19 cellular contexts compared by ENCODE assay signal in the genomic region with DNA sequence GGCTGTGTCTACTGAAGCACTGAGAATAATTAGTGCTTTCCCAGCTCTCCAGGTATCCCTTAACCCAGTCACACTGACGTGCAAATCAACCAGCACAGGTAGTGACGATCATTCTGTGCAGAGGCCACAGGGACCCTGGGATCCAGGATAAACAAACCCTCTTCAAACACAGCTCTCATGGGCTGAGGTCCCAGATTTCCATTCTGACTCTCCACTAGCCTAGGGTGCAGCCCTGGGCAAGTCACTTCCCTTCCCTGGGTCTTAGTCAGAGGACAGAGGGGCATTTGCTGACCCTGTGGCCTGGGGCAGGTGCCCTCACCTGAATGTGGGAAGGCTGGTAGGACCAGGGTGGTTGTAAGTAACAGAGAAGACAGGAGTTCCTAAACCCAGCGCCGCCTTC.
DNase-seq lines count a peak whose midpoint lies in the region; ATAC-seq and TF ChIP-seq lines count a peak whose summit lies in the region.
"Had no signal": no experiment of that assay in that cellular context is flagged by ENCODE, and none has a peak within 500 bp of the region (broad histone marks: within the 10 kb centered on the region; RNA-seq: fewer than 3 reads in every experiment).

No MANE protein-coding gene starts in this region.

- ATAC-seq in HG02885 (IDR thresholded peaks at IDR 0.05; ENCODE audit: poor library complexity, unreplicated experiment): no peak

- H3F3A ChIP-seq in PC-9 (ENCODE audit: insufficient read depth, low read depth): no peaks in the 10 kb centered on the region

- no peak overlapping the region for H3K14ac ChIP-seq in trophoblast cell (ENCODE audit: low read length)

- H2BK12ac ChIP-seq in trophoblast cell (ENCODE audit: low read length): no peak overlapping the region

- H2AFZ ChIP-seq in PC-9: no peak overlapping the region
- no peak overlapping the region for H2AFZ ChIP-seq in trophoblast cell (ENCODE audit: insufficient read depth, low read length, poor library complexity)

- H4K8ac ChIP-seq in trophoblast cell (ENCODE audit: low read depth, low read length): no peak overlapping the region

- TF ChIP-seq POLR2A in esophagus muscularis mucosa (IDR thresholded peaks at IDR 0.05; ENCODE audit: low read depth): no peak

- TF ChIP-seq EP300 in esophagus muscularis mucosa (IDR thresholded peaks at IDR 0.05): no peak

- H2AK5ac ChIP-seq in trophoblast cell (ENCODE audit: low read length): no peak overlapping the region

- H4K91ac ChIP-seq in trophoblast cell (ENCODE audit: low read depth, low read length): no peak overlapping the region

- H2BK5ac ChIP-seq in trophoblast cell (ENCODE audit: low read depth, low read length, poor library complexity): no peak overlapping the region

- H3K27me3 ChIP-seq in PC-9 (ENCODE audit: insufficient read depth, low read depth) (no peaks in the 10 kb centered on the region), esophagus muscularis mucosa (no peaks in the 10 kb centered on the region), trophoblast cell (ENCODE audit: insufficient read depth, low read length) (no peaks in the 10 kb centered on the region)
- H3K27me3 ChIP-seq: BE2C, BLaER1 had no signal

- H3K9me2 ChIP-seq in PC-9 (ENCODE audit: insufficient read depth): no peaks in the 10 kb centered on the region

- no peaks in the 10 kb centered on the region for H3K79me1 ChIP-seq in trophoblast cell (ENCODE audit: low read length)

- H3K23ac ChIP-seq in trophoblast cell (ENCODE audit: low read length): no peak overlapping the region

- H3K9me3 ChIP-seq in PC-9 (ENCODE audit: insufficient read depth, low read depth): no peaks in the 10 kb centered on the region
- peaks cover 0 to 17% (median 9%) of the 10 kb centered on the region in 4 donors for H3K9me3 ChIP-seq in esophagus muscularis mucosa
- no peaks in the 10 kb centered on the region for H3K9me3 ChIP-seq in trophoblast cell (ENCODE audit: insufficient read depth, low read depth, low read length)
- H3K9me3 ChIP-seq: BE2C, Caco-2 had no signal

- no peak overlapping the region for H3K9ac ChIP-seq in trophoblast cell (ENCODE audit: low read length)
- H3K9ac ChIP-seq: BLaER1 had no signal

- no peak overlapping the region for H3K4ac ChIP-seq in trophoblast cell (ENCODE audit: low read depth, low read length)

- H3K36me3 ChIP-seq in PC-9 (ENCODE audit: low read depth) (no peaks in the 10 kb centered on the region), esophagus muscularis mucosa (no peaks in the 10 kb centered on the region), trophoblast cell (ENCODE audit: control insufficient read depth in 1 of 2, insufficient read depth in 2 of 2, low read length in 2 of 2) (no peaks in the 10 kb centered on the region)
- H3K36me3 ChIP-seq: BE2C, BLaER1 had no signal

- CTCF ChIA-PET in PC-9 (lab: Charles Lee): no interaction called here

- H4K12ac ChIP-seq in trophoblast cell (ENCODE audit: low read depth, low read length): no peak overlapping the region

- H3K79me2 ChIP-seq in PC-9 (ENCODE audit: low read depth) (no peaks in the 10 kb centered on the region), trophoblast cell (ENCODE audit: control insufficient read depth, insufficient read depth, low read length, poor library complexity) (no peaks in the 10 kb centered on the region)

- H3K4me3 ChIP-seq in PC-9 (no peak overlapping the region), esophagus muscularis mucosa (no peak overlapping the region), trophoblast cell (ENCODE audit: low read depth, low read length) (no peak overlapping the region)
- H3K4me3 ChIP-seq: BLaER1 had no signal

- TF ChIP-seq CTCF in PC-9 (conservative IDR thresholded peaks at IDR 0.05): no peak
- TF ChIP-seq CTCF in esophagus muscularis mucosa (IDR thresholded peaks at IDR 0.05): no peak

- intact Hi-C loops in PC-9 (cut with micrococcal nuclease; ENCODE audit: unreplicated experiment): no loop called here
- intact Hi-C loops in esophagus muscularis mucosa (cut with DNase I): no loop called here

- no peak overlapping the region for H2BK120ac ChIP-seq in trophoblast cell (ENCODE audit: insufficient read depth, low read length, poor library complexity)

- DNase-seq in NCI-H69 (lab: John Stamatoyannopoulos, UW) (peak; percentile 5), PC-9 (peak in 1 of 2 experiments; percentile 78), esophagus muscularis mucosa (ENCODE audit: extremely low spot score) (peak; percentile 78), trophoblast cell (peak; percentile 45), COLO668 (lab: John Stamatoyannopoulos, UW; ENCODE audit: unreplicated experiment) (no peak), NCI-H1417 treated with DMSO at 0.1 percent for 48 hours (lab: John Stamatoyannopoulos, UW) (no peak)
- DNase-seq: 8988T; ACHN; BE2C; C1 segment of cervical spinal cord; Caco-2; Calu3; CD4-positive, alpha-beta memory T cell; CD4-positive, CD25-positive, alpha-beta regulatory T cell; CD8-positive, alpha-beta memory T cell; DMS79 treated with DMSO at 0.1 percent for 48 hours; GF-D8 had no signal

- H3K27ac ChIP-seq in PC-9 (no peak overlapping the region), esophagus muscularis mucosa (replicated peaks in 1 of 4) (no peak overlapping the region), trophoblast cell (ENCODE audit: low read depth, low read length) (no peak overlapping the region)
- H3K27ac ChIP-seq: BLaER1 had no signal

- 81% methylated on average over 4 of the region's 4 CpGs for WGBS in esophagus muscularis mucosa
- WGBS in trophoblast cell (ENCODE audit: extremely low coverage, insufficient coverage, insufficient read length): no CpG with 5 or more reads among the region's 4 CpGs

- BruUV-seq in PC-9 (replicated peaks; lab: Mats Ljungman, UMichigan): no TSS peak

- POLR2A ChIA-PET in PC-9 (lab: Charles Lee; ENCODE audit: unreplicated experiment): no interaction called here

- peaks cover 8% of the 10 kb centered on the region; the same call in 1 of the 2 replicates for H3K4me1 ChIP-seq in PC-9 (replicated peaks; ENCODE audit: insufficient read depth)
- H3K4me1 ChIP-seq in esophagus muscularis mucosa: no peaks in the 10 kb centered on the region
- no peaks in the 10 kb centered on the region for H3K4me1 ChIP-seq in trophoblast cell (ENCODE audit: control insufficient read depth in 1 of 2, insufficient read depth in 2 of 2, low read length in 2 of 2)
- H3K4me1 ChIP-seq: BE2C, BLaER1, Caco-2 had no signal

- H3K4me2 ChIP-seq in PC-9 (peak overlapping the region; percentile 40; the same call in 1 of the 2 replicates), trophoblast cell (ENCODE audit: low read length) (no peak overlapping the region)
- H3K4me2 ChIP-seq: BLaER1 had no signal

- H3K18ac ChIP-seq in trophoblast cell (ENCODE audit: low read length): no peak overlapping the region

- H4K20me1 ChIP-seq in PC-9 (ENCODE audit: insufficient read depth): no peaks in the 10 kb centered on the region
- H4K20me1 ChIP-seq: BLaER1 had no signal

Comparison
In these comparisons a context has a peak if more than half of its experiments do, and no peak if none do; other contexts are left out.
1. DNase-seq: peak in NCI-H69 (single experiment), esophagus muscularis mucosa (single experiment) and trophoblast cell (2 of 2); none in COLO668 (single experiment) and NCI-H1417 treated with DMSO at 0.1 percent for 48 hours (single experiment).